ENCODE assay signal across 8 cellular contexts in the genomic region with DNA sequence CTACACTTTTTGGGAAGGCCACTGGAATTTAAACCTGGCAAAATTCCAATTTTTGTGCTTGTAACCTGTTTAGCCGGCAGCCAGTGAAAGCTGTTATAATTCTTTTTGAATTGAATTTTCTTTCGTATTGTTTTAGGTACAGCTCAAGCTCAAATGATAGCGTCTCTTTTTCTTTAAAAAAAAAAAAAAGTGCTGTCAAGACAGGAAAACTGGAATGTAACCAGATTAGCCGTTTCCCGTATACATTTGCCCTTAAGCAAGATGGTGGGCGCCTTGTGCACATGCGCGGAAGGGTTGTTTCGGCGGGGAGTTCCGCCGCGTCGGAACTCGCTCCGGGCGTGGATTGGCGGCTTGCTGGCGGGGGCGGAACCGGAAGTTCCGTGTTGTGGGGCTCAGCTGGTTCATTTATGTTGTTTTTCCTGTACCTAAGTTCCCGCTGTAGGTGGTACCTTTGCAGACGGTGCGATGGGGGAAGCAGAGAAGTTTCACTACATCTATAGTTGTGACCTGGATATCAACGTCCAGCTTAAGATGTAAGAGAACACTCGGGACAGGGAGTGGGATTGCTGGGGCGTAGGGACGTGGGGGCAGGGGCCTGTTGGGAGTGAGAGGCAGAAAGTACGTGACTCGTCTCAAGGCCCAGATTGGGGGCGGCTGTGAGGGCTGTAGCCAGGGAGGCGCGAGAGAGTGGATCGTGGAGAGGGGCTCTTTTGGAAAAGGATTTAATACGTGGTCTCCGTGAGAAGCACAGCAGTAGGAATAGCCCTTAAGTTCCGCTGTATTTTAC. TPM values are rescaled to one million over a fixed set of nuclear protein-coding genes. Genes with fewer than 3 reads are reported as not detected.
DNase-seq lines count a peak whose midpoint lies in the region; ATAC-seq and TF ChIP-seq lines count a peak whose summit lies in the region.

Gene PIK3C3 (plus strand): TSS at position 408 of the 787 bp plus-strand sequence. CDS start 58 bp downstream, at position 466.

- H3K27ac ChIP-seq in Karpas-422 (ENCODE audit: low read length) = no peak within 1 kb of the TSS
- H3K27ac ChIP-seq in esophagus squamous epithelium = peak within 1 kb of the TSS; percentile 67 to 85 (median 78)

- peaks cover 22% of the 10 kb centered on the region for H3K36me3 ChIP-seq in Karpas-422 (ENCODE audit: insufficient read depth, low read length)
- H3K36me3 ChIP-seq in esophagus squamous epithelium = peaks cover 0 to 27% (median 0%) of the 10 kb centered on the region in 3 donors

- peak in 2 of 4 donors; percentile 37 to 49 for TF ChIP-seq POLR2A in esophagus squamous epithelium (IDR thresholded peaks at IDR 0.05)

- H4K20me1 ChIP-seq in Karpas-422 (ENCODE audit: insufficient read depth, low read depth, low read length) = no peaks in the 10 kb centered on the region

- peak within 1 kb of the TSS; percentile 81 for H3K9ac ChIP-seq in Karpas-422 (ENCODE audit: low read length)

- TF ChIP-seq CTCF in esophagus squamous epithelium (IDR thresholded peaks at IDR 0.05) = peak in 1 of 6 experiments; percentile 8

- peak; percentile 98 for ATAC-seq in GM21825 (IDR thresholded peaks at IDR 0.05; ENCODE audit: unreplicated experiment)

- H3K4me3 ChIP-seq in Karpas-422 (ENCODE audit: low read length) (peak within 1 kb of the TSS; percentile 96), esophagus squamous epithelium (peak within 1 kb of the TSS; percentile 43 to 97 (median 80))

- H3K27me3 ChIP-seq in Karpas-422 (ENCODE audit: low read length) = no peaks in the 10 kb centered on the region
- peaks cover 0 to 4% (median 0%) of the 10 kb centered on the region in 4 donors for H3K27me3 ChIP-seq in esophagus squamous epithelium

- WGBS in esophagus squamous epithelium, 2 donors = 0 to 1% methylated on average over 34 to 35 of the region's 38 CpGs

- H3K9me2 ChIP-seq in Karpas-422 (replicated peaks; ENCODE audit: insufficient read depth, low read length) = no peaks in the 10 kb centered on the region; the same call in 1 of the 2 replicates

- peak within 1 kb of the TSS; percentile 84 for H3K4me2 ChIP-seq in Karpas-422 (ENCODE audit: low read depth, low read length, poor library complexity, severe bottlenecking)

- H3K4me1 ChIP-seq in Karpas-422 (ENCODE audit: low read length) (peaks cover 29% of the 10 kb centered on the region), esophagus squamous epithelium (peaks cover 0 to 34% (median 4%) of the 10 kb centered on the region in 3 donors)

- H3K9me3 ChIP-seq in Karpas-422 (ENCODE audit: low read length) = no peaks in the 10 kb centered on the region
- no peaks in the 10 kb centered on the region for H3K9me3 ChIP-seq in esophagus squamous epithelium

- peaks cover 49% of the 10 kb centered on the region for H3K79me2 ChIP-seq in Karpas-422 (ENCODE audit: low read length)

- DNase-seq in DMS79 treated with DMSO at 0.1 percent for 48 hours (lab: John Stamatoyannopoulos, UW) = peak; percentile 95
- peak; percentile 98 for DNase-seq in Karpas-422
- DNase-seq in RKO (ENCODE audit: low spot score) = peak; percentile 97
- peak; percentile 95 for DNase-seq in activated T-helper 1 cell treated with Interleukin-2 at 50 U/mL for 16 hours (ENCODE audit: low read depth)
- peak; percentile 52 for DNase-seq in esophagus squamous epithelium (lab: John Stamatoyannopoulos, UW)
- DNase-seq in myocyte (ENCODE audit: low read depth) = peak; percentile 97
- peak; percentile 91 to 93 for DNase-seq in stimulated activated CD8-positive, alpha-beta memory T cell treated with anti-CD3 and anti-CD28 coated beads, Interleukin-7, amount 100 ng/mL, for 48 hours (ENCODE audit: extremely low read depth in 1 of 2, low read depth in 1 of 2)

- intact Hi-C loops in esophagus squamous epithelium (cut with DNase I) = no loop called here

- H2AFZ ChIP-seq in Karpas-422 (ENCODE audit: low read length) = peak within 1 kb of the TSS; percentile 100

RNA-seq across cellular contexts. Expression of gene PIK3C3, which starts in this region (rescaled TPM):
- total RNA-seq in Karpas-422 (2014; rRNA removed; shearing (Covaris generic); ENCODE audit: low replicate concordance) = 56.3 and 61.1 TPM in 2 replicates
- 10 to 100 TPM; 17.2 to 43.9 (median 23.6) TPM for total RNA-seq in esophagus squamous epithelium
- total RNA-seq in myocyte = 39.3 and 43.2 TPM in 2 replicates
- 20.9 TPM for polyA plus RNA-seq in myocyte (2012)
